ENCODE assay signal across 13 cellular contexts in the genomic region with DNA sequence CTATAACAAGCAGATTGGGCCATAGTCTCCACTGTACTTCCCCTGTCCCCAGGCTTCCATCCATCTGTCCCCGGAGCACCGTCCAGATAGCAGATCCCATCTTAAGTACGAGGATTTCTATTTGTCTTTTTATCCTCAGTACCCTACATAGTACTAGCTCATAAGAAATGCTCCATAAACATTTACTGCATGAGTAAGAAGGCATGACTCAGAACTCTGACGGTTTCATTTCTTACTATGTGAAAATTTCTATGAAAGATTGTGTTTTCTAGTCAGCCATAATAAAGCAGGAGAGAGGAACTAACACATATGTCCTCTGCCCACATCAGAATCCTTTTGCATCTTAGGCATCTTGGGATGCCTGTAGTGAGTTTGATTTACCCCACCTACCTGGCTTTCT. TPM values are rescaled to one million over a fixed set of nuclear protein-coding genes. Genes with fewer than 3 reads are reported as not detected.
DNase-seq lines count a peak whose midpoint lies in the region; ATAC-seq, FAIRE-seq and TF ChIP-seq lines count a peak whose summit lies in the region.
"Had no signal": no experiment of that assay in that cellular context is flagged by ENCODE, and none has a peak within 500 bp of the region (broad histone marks: within the 10 kb centered on the region; RNA-seq: fewer than 3 reads in every experiment).

No MANE protein-coding gene starts in this region.

- no peak for TF ChIP-seq POLR2A in A549 (IDR thresholded peaks at IDR 0.05; ENCODE audit: low read length)

- peak; percentile 39 to 46; a peak in 2 of 6 replicates for ATAC-seq in A549

- H3K9me3 ChIP-seq in A549 = peaks cover 6% of the 10 kb centered on the region
- H3K9me3 ChIP-seq: upper lobe of left lung had no signal

- CTCF ChIA-PET in A549 (lab: Yijun Ruan, JAX) = interaction anchor here (1.1 to 1.8 kb wide), 2 partner anchors 18 to 49 kb away, joined by 4 to 7 read pairs; a partner anchor contains a TSS

- H3K4me1 ChIP-seq in A549 = no peaks in the 10 kb centered on the region
- H3K4me1 ChIP-seq: upper lobe of left lung had no signal

- no peak for TF ChIP-seq RAD21 in A549 (conservative IDR thresholded peaks at IDR 0.05 in 1 of 2, IDR thresholded peaks at IDR 0.05 in 1 of 2)

- WGBS in A549 (ENCODE audit: missing lambda C conversion rate) = 71% methylated on average over 4 of the region's 4 CpGs

- DNase-seq in A549 (ENCODE audit: low read depth in 1 of 2, low spot score in 1 of 2) (no peak), GM03348 (ENCODE audit: low spot score) (peak; percentile 37), amniotic epithelial cell (ENCODE audit: low read depth) (peak; percentile 89), glomerular visceral epithelial cell (ENCODE audit: extremely low spot score) (peak; percentile 47), G401 (ENCODE audit: low spot score) (no peak), mesenteric fat pad (ENCODE audit: low spot score) (no peak), SIG-M5 (lab: John Stamatoyannopoulos, UW) (no peak), NCI-H1105 (lab: John Stamatoyannopoulos, UW) (no peak)
- DNase-seq: activated gamma-delta T cell treated with Interleukin-2 at 50 U/mL for 16 hours, left cardiac atrium, NCI-H146, upper lobe of left lung had no signal

- H3K27ac ChIP-seq in A549 = no peak overlapping the region
- H3K27ac ChIP-seq: upper lobe of left lung had no signal

- no peak overlapping the region for H3K4me3 ChIP-seq in A549
- H3K4me3 ChIP-seq: upper lobe of left lung had no signal

- POLR2A ChIA-PET in A549 (lab: Yijun Ruan, JAX) = no interaction called here

- FAIRE-seq in A549 (lab: Jason Lieb, UNC) = no peak
- FAIRE-seq: TTC549 had no signal

- no peak for TF ChIP-seq CTCF in A549 (IDR thresholded peaks at IDR 0.05)

- no peak overlapping the region for H3K4me2 ChIP-seq in A549

- no peak for TF ChIP-seq EP300 in A549 (IDR thresholded peaks at IDR 0.05)

- in situ Hi-C loops in G401 (cut with HindIII; ENCODE audit: low sequenced_read_pairs) = no loop called here

TF ChIP-seq in A549, 52 proteins besides CTCF, POLR2A, EP300 and RAD21:
- TF ChIP-seq KDM5A (IDR thresholded peaks at IDR 0.05) = no peak
- TF ChIP-seq FOXS1 (CRISPR knock-in tag; IDR thresholded peaks at IDR 0.05) = no peak
- no peak for TF ChIP-seq NFE2L2 (conservative IDR thresholded peaks at IDR 0.05; ENCODE audit: low read length)
- TF ChIP-seq, protein P1, sequence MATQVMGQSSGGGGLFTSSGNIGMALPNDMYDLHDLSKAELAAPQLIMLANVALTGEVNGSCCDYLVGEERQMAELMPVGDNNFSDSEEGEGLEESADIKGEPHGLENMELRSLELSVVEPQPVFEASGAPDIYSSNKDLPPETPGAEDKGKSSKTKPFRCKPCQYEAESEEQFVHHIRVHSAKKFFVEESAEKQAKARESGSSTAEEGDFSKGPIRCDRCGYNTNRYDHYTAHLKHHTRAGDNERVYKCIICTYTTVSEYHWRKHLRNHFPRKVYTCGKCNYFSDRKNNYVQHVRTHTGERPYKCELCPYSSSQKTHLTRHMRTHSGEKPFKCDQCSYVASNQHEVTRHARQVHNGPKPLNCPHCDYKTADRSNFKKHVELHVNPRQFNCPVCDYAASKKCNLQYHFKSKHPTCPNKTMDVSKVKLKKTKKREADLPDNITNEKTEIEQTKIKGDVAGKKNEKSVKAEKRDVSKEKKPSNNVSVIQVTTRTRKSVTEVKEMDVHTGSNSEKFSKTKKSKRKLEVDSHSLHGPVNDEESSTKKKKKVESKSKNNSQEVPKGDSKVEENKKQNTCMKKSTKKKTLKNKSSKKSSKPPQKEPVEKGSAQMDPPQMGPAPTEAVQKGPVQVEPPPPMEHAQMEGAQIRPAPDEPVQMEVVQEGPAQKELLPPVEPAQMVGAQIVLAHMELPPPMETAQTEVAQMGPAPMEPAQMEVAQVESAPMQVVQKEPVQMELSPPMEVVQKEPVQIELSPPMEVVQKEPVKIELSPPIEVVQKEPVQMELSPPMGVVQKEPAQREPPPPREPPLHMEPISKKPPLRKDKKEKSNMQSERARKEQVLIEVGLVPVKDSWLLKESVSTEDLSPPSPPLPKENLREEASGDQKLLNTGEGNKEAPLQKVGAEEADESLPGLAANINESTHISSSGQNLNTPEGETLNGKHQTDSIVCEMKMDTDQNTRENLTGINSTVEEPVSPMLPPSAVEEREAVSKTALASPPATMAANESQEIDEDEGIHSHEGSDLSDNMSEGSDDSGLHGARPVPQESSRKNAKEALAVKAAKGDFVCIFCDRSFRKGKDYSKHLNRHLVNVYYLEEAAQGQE (IDR thresholded peaks at IDR 0.05) = no peak
- no peak for TF ChIP-seq SMC3 (IDR thresholded peaks at IDR 0.05)
- TF ChIP-seq, protein P2, sequence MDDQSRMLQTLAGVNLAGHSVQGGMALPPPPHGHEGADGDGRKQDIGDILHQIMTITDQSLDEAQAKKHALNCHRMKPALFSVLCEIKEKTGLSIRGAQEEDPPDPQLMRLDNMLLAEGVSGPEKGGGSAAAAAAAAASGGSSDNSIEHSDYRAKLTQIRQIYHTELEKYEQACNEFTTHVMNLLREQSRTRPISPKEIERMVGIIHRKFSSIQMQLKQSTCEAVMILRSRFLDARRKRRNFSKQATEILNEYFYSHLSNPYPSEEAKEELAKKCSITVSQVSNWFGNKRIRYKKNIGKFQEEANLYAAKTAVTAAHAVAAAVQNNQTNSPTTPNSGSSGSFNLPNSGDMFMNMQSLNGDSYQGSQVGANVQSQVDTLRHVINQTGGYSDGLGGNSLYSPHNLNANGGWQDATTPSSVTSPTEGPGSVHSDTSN (IDR thresholded peaks at IDR 0.05) = no peak
- TF ChIP-seq FOSB (CRISPR knock-in tag; IDR thresholded peaks at IDR 0.05) = no peak
- TF ChIP-seq GATA3 (IDR thresholded peaks at IDR 0.05; ENCODE audit: borderline replicate concordance) = no peak
- TF ChIP-seq KDM1A (IDR thresholded peaks at IDR 0.05; ENCODE audit: low read depth) = no peak
- TF ChIP-seq, protein P3, sequence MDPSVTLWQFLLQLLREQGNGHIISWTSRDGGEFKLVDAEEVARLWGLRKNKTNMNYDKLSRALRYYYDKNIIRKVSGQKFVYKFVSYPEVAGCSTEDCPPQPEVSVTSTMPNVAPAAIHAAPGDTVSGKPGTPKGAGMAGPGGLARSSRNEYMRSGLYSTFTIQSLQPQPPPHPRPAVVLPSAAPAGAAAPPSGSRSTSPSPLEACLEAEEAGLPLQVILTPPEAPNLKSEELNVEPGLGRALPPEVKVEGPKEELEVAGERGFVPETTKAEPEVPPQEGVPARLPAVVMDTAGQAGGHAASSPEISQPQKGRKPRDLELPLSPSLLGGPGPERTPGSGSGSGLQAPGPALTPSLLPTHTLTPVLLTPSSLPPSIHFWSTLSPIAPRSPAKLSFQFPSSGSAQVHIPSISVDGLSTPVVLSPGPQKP (IDR thresholded peaks at IDR 0.05; ENCODE audit: low read depth, low read length) = no peak
- no peak for TF ChIP-seq HEYL (CRISPR knock-in tag; IDR thresholded peaks at IDR 0.05)
- TF ChIP-seq, protein P4, sequence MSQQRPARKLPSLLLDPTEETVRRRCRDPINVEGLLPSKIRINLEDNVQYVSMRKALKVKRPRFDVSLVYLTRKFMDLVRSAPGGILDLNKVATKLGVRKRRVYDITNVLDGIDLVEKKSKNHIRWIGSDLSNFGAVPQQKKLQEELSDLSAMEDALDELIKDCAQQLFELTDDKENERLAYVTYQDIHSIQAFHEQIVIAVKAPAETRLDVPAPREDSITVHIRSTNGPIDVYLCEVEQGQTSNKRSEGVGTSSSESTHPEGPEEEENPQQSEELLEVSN (IDR thresholded peaks at IDR 0.05; ENCODE audit: borderline replicate concordance, low read depth) = no peak
- no peak for TF ChIP-seq RFX5 (IDR thresholded peaks at IDR 0.05)
- TF ChIP-seq MYC (IDR thresholded peaks at IDR 0.05; ENCODE audit: borderline replicate concordance, low read length) = no peak
- no peak for TF ChIP-seq BHLHE40 (IDR thresholded peaks at IDR 0.05; ENCODE audit: low read depth, low read length)
TF ChIP-seq in A549: peak in this region for 0.

RNA-seq across cellular contexts. Expression of a gene that starts 49.5 kb away (rescaled TPM):
- 48.4 and 61.2 TPM in 2 replicates for polyA plus RNA-seq in A549 (2011; rRNA removed)
- polyA plus RNA-seq in A549 (2012; cell fraction: cytosol; rRNA removed) = 19.9 and 21.4 TPM in 2 replicates
- 14.8 and 22.2 TPM in 2 replicates for polyA plus RNA-seq in A549 (2012; cell fraction: nucleus; rRNA removed)
- 36.7 to 40.1 TPM (median 37.0 TPM) in 3 replicates for polyA plus RNA-seq in A549 (2017; fragmentation: RNase III; extraction: RNeasy Plus Mini Kit Qiagen cat#74134 plus additional on column Dnase treatment)
- polyA minus RNA-seq in A549 (2011; rRNA and poly(A)+ RNA removed) = 19.7 and 20.6 TPM in 2 replicates
- total RNA-seq in G401 (2014; rRNA removed; shearing (Covaris generic)) = 64.8 and 76.5 TPM in 2 replicates
- total RNA-seq in mesenteric fat pad = 30.0 TPM

Comparison
In these comparisons a context has a peak if more than half of its experiments do, and no peak if none do; other contexts are left out.
1. DNase-seq: peak in GM03348 (single experiment), amniotic epithelial cell (single experiment) and glomerular visceral epithelial cell (single experiment); none in A549 (0 of 2), G401 (single experiment), mesenteric fat pad (single experiment), SIG-M5 (single experiment) and NCI-H1105 (single experiment).